In genomic region chr2:232438951-232439757, GRCh38 we compare ENCODE assay signal across 9 cellular contexts. TPM values are rescaled to one million over a fixed set of nuclear protein-coding genes. Genes with fewer than 3 reads are reported as not detected.
DNase-seq lines count a peak whose midpoint lies in the region; ATAC-seq and TF ChIP-seq lines count a peak whose summit lies in the region.
"Had no signal": no experiment of that assay in that cellular context is flagged by ENCODE, and none has a peak within 500 bp of the region (broad histone marks: within the 10 kb centered on the region; RNA-seq: fewer than 3 reads in every experiment).

No MANE protein-coding gene starts in this region.

- peak; percentile 12 for DNase-seq in NCI-H1105 treated with DMSO at 0.1 percent for 48 hours (lab: John Stamatoyannopoulos, UW)
- DNase-seq in NCI-H1105 (lab: John Stamatoyannopoulos, UW): no peak
- DNase-seq in WTC11 (ENCODE audit: low spot score): peak; percentile 80
- peak; percentile 12 for DNase-seq in pons (ENCODE audit: low spot score)
- DNase-seq in medulla oblongata (ENCODE audit: extremely low spot score): no peak

- peak; percentile 59; the same call in 1 of the 2 replicates for TF ChIP-seq CTCF in WTC11 (IDR thresholded peaks at IDR 0.05)

- no peaks in the 10 kb centered on the region for H3K36me3 Mint-ChIP-seq in WTC11

- no peak overlapping the region for H3K4me3 Mint-ChIP-seq in WTC11

- ATAC-seq in WTC11 (peak; percentile 71), esophagus mucosa (peak; percentile 61), HG03039 (IDR thresholded peaks at IDR 0.05; ENCODE audit: unreplicated experiment) (no peak), HG03457 (IDR thresholded peaks at IDR 0.05; ENCODE audit: unreplicated experiment) (no peak)

- CTCF ChIA-PET in WTC11 (lab: Charles Lee): interaction anchor here (0.5 to 2.1 kb wide), 37 partner anchors 9 to 539 kb away, joined by 3 to 61 read pairs (median 4); partner anchors contain the start of genes CHRNG and NPPC

- peaks cover 3% of the 10 kb centered on the region; the same call in 1 of the 2 replicates for H3K27me3 Mint-ChIP-seq in WTC11 (ENCODE audit: low read depth)

- H3K27ac Mint-ChIP-seq in WTC11: no peak overlapping the region

- no peaks in the 10 kb centered on the region for H3K9me3 Mint-ChIP-seq in WTC11

- peaks cover 6% of the 10 kb centered on the region for H3K4me1 Mint-ChIP-seq in WTC11

- POLR2A ChIA-PET in WTC11 (lab: Charles Lee): no interaction called here

TF ChIP-seq in WTC11, 78 proteins besides CTCF, POLR2A, EP300 and RAD21:
- TF ChIP-seq, protein P1, sequence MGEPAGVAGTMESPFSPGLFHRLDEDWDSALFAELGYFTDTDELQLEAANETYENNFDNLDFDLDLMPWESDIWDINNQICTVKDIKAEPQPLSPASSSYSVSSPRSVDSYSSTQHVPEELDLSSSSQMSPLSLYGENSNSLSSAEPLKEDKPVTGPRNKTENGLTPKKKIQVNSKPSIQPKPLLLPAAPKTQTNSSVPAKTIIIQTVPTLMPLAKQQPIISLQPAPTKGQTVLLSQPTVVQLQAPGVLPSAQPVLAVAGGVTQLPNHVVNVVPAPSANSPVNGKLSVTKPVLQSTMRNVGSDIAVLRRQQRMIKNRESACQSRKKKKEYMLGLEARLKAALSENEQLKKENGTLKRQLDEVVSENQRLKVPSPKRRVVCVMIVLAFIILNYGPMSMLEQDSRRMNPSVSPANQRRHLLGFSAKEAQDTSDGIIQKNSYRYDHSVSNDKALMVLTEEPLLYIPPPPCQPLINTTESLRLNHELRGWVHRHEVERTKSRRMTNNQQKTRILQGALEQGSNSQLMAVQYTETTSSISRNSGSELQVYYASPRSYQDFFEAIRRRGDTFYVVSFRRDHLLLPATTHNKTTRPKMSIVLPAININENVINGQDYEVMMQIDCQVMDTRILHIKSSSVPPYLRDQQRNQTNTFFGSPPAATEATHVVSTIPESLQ (CRISPR knock-in tag; IDR thresholded peaks at IDR 0.05): no peak
- TF ChIP-seq SMAD4 (CRISPR knock-in tag; IDR thresholded peaks at IDR 0.05) (no peak), E2F1 (CRISPR knock-in tag; IDR thresholded peaks at IDR 0.05) (no peak), MYBL2 (CRISPR knock-in tag; IDR thresholded peaks at IDR 0.05) (no peak), NFE2L1 (CRISPR knock-in tag; IDR thresholded peaks at IDR 0.05) (no peak), CDX4 (CRISPR knock-in tag; IDR thresholded peaks at IDR 0.05; ENCODE audit: borderline replicate concordance) (no peak), ELF4 (CRISPR knock-in tag; IDR thresholded peaks at IDR 0.05; ENCODE audit: low read depth) (no peak), HMGA2 (CRISPR knock-in tag; IDR thresholded peaks at IDR 0.05) (no peak), ESRRA (CRISPR knock-in tag; IDR thresholded peaks at IDR 0.05; ENCODE audit: borderline replicate concordance) (no peak), GRHL2 (CRISPR knock-in tag; IDR thresholded peaks at IDR 0.05; ENCODE audit: insufficient replicate concordance, severe bottlenecking) (no peak), CREB1 (CRISPR knock-in tag; IDR thresholded peaks at IDR 0.05) (no peak), FOXP4 (CRISPR knock-in tag; IDR thresholded peaks at IDR 0.05) (no peak), USF1 (CRISPR knock-in tag; IDR thresholded peaks at IDR 0.05) (no peak), OVOL2 (CRISPR knock-in tag; IDR thresholded peaks at IDR 0.05; ENCODE audit: borderline replicate concordance) (no peak)
- TF ChIP-seq, protein P2, sequence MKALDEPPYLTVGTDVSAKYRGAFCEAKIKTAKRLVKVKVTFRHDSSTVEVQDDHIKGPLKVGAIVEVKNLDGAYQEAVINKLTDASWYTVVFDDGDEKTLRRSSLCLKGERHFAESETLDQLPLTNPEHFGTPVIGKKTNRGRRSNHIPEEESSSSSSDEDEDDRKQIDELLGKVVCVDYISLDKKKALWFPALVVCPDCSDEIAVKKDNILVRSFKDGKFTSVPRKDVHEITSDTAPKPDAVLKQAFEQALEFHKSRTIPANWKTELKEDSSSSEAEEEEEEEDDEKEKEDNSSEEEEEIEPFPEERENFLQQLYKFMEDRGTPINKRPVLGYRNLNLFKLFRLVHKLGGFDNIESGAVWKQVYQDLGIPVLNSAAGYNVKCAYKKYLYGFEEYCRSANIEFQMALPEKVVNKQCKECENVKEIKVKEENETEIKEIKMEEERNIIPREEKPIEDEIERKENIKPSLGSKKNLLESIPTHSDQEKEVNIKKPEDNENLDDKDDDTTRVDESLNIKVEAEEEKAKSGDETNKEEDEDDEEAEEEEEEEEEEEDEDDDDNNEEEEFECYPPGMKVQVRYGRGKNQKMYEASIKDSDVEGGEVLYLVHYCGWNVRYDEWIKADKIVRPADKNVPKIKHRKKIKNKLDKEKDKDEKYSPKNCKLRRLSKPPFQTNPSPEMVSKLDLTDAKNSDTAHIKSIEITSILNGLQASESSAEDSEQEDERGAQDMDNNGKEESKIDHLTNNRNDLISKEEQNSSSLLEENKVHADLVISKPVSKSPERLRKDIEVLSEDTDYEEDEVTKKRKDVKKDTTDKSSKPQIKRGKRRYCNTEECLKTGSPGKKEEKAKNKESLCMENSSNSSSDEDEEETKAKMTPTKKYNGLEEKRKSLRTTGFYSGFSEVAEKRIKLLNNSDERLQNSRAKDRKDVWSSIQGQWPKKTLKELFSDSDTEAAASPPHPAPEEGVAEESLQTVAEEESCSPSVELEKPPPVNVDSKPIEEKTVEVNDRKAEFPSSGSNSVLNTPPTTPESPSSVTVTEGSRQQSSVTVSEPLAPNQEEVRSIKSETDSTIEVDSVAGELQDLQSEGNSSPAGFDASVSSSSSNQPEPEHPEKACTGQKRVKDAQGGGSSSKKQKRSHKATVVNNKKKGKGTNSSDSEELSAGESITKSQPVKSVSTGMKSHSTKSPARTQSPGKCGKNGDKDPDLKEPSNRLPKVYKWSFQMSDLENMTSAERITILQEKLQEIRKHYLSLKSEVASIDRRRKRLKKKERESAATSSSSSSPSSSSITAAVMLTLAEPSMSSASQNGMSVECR (CRISPR knock-in tag; IDR thresholded peaks at IDR 0.05; ENCODE audit: borderline replicate concordance): no peak
- TF ChIP-seq, protein P3, sequence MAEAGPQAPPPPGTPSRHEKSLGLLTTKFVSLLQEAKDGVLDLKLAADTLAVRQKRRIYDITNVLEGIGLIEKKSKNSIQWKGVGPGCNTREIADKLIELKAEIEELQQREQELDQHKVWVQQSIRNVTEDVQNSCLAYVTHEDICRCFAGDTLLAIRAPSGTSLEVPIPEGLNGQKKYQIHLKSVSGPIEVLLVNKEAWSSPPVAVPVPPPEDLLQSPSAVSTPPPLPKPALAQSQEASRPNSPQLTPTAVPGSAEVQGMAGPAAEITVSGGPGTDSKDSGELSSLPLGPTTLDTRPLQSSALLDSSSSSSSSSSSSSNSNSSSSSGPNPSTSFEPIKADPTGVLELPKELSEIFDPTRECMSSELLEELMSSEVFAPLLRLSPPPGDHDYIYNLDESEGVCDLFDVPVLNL (CRISPR knock-in tag; IDR thresholded peaks at IDR 0.05; ENCODE audit: borderline replicate concordance, low read depth): no peak

RNA-seq across cellular contexts. Expression of gene ALPI, which starts 16.8 kb away (rescaled TPM):
- not detected in 3 replicates for total RNA-seq in WTC11 (2021)
- total RNA-seq in esophagus mucosa: not detected
- total RNA-seq: SJSA1 had no signal

RNA-seq across cellular contexts. Expression of gene ALPG, which starts 32.5 kb away (rescaled TPM):
- total RNA-seq in WTC11 (2021) (0.94 to 1.3 TPM (median 1.2 TPM) in 3 replicates), esophagus mucosa (not detected)

RNA-seq across cellular contexts. Expression of gene ECEL1, which starts 48.5 kb away (rescaled TPM):
- total RNA-seq in WTC11 (2021) (21.4 to 23.3 TPM (median 21.9 TPM) in 3 replicates), esophagus mucosa (not detected)
- total RNA-seq: SJSA1 had no signal

Comparison
In these comparisons a context has a peak if more than half of its experiments do, and no peak if none do; other contexts are left out.
1. DNase-seq: peak in NCI-H1105 treated with DMSO at 0.1 percent for 48 hours (single experiment), WTC11 (single experiment) and pons (single experiment); none in NCI-H1105 (single experiment) and medulla oblongata (single experiment).
2. ATAC-seq: peak in WTC11 (single experiment) and esophagus mucosa (single experiment); none in HG03039 (single experiment) and HG03457 (single experiment).
3. RNA of gene ECEL1, which starts 48.5 kb away (total RNA-seq): 21.4 to 23.3 TPM in WTC11; not detected in esophagus mucosa (single experiment); every median in the first group is over 10 times any median in the second.